ENCODE assay signal across 24 cellular contexts in the genomic region with DNA sequence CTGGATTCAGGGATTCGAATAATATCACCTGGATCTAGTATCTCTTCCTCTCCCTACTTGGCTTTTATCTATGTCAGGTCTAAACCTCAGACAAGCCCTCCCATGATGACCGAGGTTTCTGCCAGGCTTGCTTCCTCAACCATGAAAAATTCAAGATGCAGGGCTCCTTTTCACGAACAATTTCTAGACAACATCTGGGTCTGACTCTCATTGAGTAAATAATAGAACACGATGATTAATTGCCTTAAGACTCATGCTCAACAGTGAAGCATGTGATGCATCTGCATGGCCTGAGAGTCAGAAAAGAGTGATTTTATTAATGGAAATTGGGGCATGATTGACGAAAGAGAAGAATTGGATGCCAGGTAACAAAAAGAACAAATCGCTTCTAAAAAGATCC.
A peak's percentile ranks its signal among the peaks of the same experiment; 100 is the strongest.
DNase-seq lines count a peak whose midpoint lies in the region; ATAC-seq and TF ChIP-seq lines count a peak whose summit lies in the region.
"Had no signal": no experiment of that assay in that cellular context is flagged by ENCODE, and none has a peak within 500 bp of the region (broad histone marks: within the 10 kb centered on the region; RNA-seq: fewer than 3 reads in every experiment).

No MANE protein-coding gene starts in this region.

- in situ Hi-C loops in IMR-90 (cut with MboI; ENCODE audit: low sequenced_read_pairs) (no loop called here), mammary epithelial cell (cut with MboI; ENCODE audit: low sequenced_read_pairs in 2 of 2) (no loop called here)

- H3K23ac ChIP-seq in IMR-90 (ENCODE audit: low read depth, low read length): no peak overlapping the region

- H3K27ac ChIP-seq in IMR-90 (ENCODE audit: insufficient read depth, low read length) (no peak overlapping the region), mammary epithelial cell (ENCODE audit: insufficient read depth, low read depth, low read length) (no peak overlapping the region), sigmoid colon (no peak overlapping the region)
- H3K27ac ChIP-seq: esophagus squamous epithelium had no signal

- no peaks in the 10 kb centered on the region for H3K79me1 ChIP-seq in IMR-90 (ENCODE audit: low read depth in 1 of 2, low read length in 2 of 2)

- H3K9me3 ChIP-seq in IMR-90 (ENCODE audit: control insufficient read depth, insufficient read depth, low read length): no peaks in the 10 kb centered on the region
- H3K9me3 ChIP-seq in mammary epithelial cell (replicated peaks; ENCODE audit: insufficient read depth, low read length): no peaks in the 10 kb centered on the region
- no peaks in the 10 kb centered on the region for H3K9me3 ChIP-seq in sigmoid colon
- H3K9me3 ChIP-seq: Caco-2, esophagus squamous epithelium, HAP-1 had no signal

- no peak overlapping the region for H2AFZ ChIP-seq in IMR-90 (replicated peaks; ENCODE audit: low read length, poor library complexity)
- no peak overlapping the region for H2AFZ ChIP-seq in mammary epithelial cell (ENCODE audit: low read depth, low read length)

- no peak overlapping the region for H2AK5ac ChIP-seq in IMR-90 (ENCODE audit: low read depth, low read length)

- no peak for TF ChIP-seq EP300 in sigmoid colon (IDR thresholded peaks at IDR 0.05)

- H2BK5ac ChIP-seq in IMR-90 (ENCODE audit: low read depth, low read length, poor library complexity, severe bottlenecking): no peak overlapping the region

- intact Hi-C loops in IMR-90 (cut with micrococcal nuclease) (no loop called here), mammary epithelial cell (cut with micrococcal nuclease) (no loop called here), sigmoid colon (cut with DNase I) (no loop called here)

- CTCF ChIA-PET in IMR-90 (lab: Yijun Ruan, JAX) (interaction anchor here (0.8 kb wide), 1 partner anchor 8 kb away, joined by 3 read pairs; no protein-coding TSS in a partner anchor), mammary epithelial cell (lab: Charles Lee; ENCODE audit: low non-redundant PET) (no interaction called here)

- H3K9me1 ChIP-seq in IMR-90 (ENCODE audit: insufficient read depth, low read length): no peaks in the 10 kb centered on the region

- BruUV-seq in IMR-90 (replicated peaks; lab: Mats Ljungman, UMichigan): no TSS peak
- BruUV-seq in mammary epithelial cell (replicated peaks; lab: Mats Ljungman, UMichigan): no TSS peak

- dilution Hi-C loops in IMR-90 (cut with HindIII; ENCODE audit: low sequenced_read_pairs, unreplicated experiment) (no loop called here), mammary epithelial cell (cut with HindIII; ENCODE audit: low sequenced_read_pairs) (no loop called here)

- H2BK15ac ChIP-seq in IMR-90 (ENCODE audit: low read depth, low read length): no peak overlapping the region

- peak; percentile 11 for DNase-seq in AG10803 (ENCODE audit: low read depth)
- DNase-seq in IMR-90: peak; percentile 39
- DNase-seq in mammary epithelial cell: peak; percentile 54
- peak; percentile 45 for DNase-seq in foreskin melanocyte
- no peak for DNase-seq in sigmoid colon
- no peak for DNase-seq in activated effector memory CD4-positive, alpha-beta T cell treated with anti-CD3 and anti-CD28 coated beads, Interleukin-2, amount 50 U/mL, for 16 hours
- DNase-seq in NCI-H2227 treated with DMSO at 0.1 percent for 48 hours (lab: John Stamatoyannopoulos, UW): no peak
- DNase-seq: activated CD8-positive, alpha-beta T cell treated with anti-CD3 and anti-CD28 coated beads, Interleukin-2, amount 10 ng/mL, durations not matched to agents 7 days and 5 days; activated effector memory CD4-positive, alpha-beta T cell treated with Interleukin-2 at 50 U/mL for 16 hours; activated T-cell treated with anti-CD3 and anti-CD28 coated beads for 4 hours; C1 segment of cervical spinal cord; Caco-2; effector memory CD4-positive, alpha-beta T cell; esophagus squamous epithelium; left cardiac atrium; NCI-H1105 treated with DMSO at 0.1 percent for 48 hours; NCI-H2081; NCI-H510A treated with DMSO at 0.1 percent for 48 hours; NK-92 treated with Interleukin-12 subunit alpha and Interleukin-12 subunit beta, amount 100 ng/mL, for 24 hours; stimulated activated CD8-positive, alpha-beta memory T cell treated with anti-CD3 and anti-CD28 coated beads, Interleukin-4, amount 100 ng/mL, for 48 hours; T-helper 17 cell; trophoblast cell had no signal

- no peak overlapping the region for H3K14ac ChIP-seq in IMR-90 (replicated peaks; ENCODE audit: low read depth, low read length)

- no peaks in the 10 kb centered on the region for H4K20me1 ChIP-seq in IMR-90 (ENCODE audit: insufficient read depth, low read length)
- H4K20me1 ChIP-seq in mammary epithelial cell (ENCODE audit: insufficient read depth, low read length): no peaks in the 10 kb centered on the region

- H3K18ac ChIP-seq in IMR-90 (ENCODE audit: low read depth, low read length): no peak overlapping the region

- H2BK20ac ChIP-seq in IMR-90 (ENCODE audit: low read depth, low read length): no peak overlapping the region

- H4K91ac ChIP-seq in IMR-90 (ENCODE audit: insufficient read depth, low read depth, low read length): no peak overlapping the region

- no peaks in the 10 kb centered on the region for H3K79me2 ChIP-seq in mammary epithelial cell (ENCODE audit: insufficient read depth, low read length)

- TF ChIP-seq RAD21 in IMR-90 (IDR thresholded peaks at IDR 0.05; ENCODE audit: low read length): no peak

- no peak overlapping the region for H2BK120ac ChIP-seq in IMR-90 (ENCODE audit: low read depth, low read length)

- POLR2A ChIA-PET in IMR-90 (lab: Charles Lee; ENCODE audit: unreplicated experiment): no interaction called here

- H3K4me3 ChIP-seq in AG10803 (ENCODE audit: low read length) (no peak overlapping the region), IMR-90 (ENCODE audit: insufficient read depth, low read depth, low read length) (no peak overlapping the region), mammary epithelial cell (replicated peaks in 1 of 3; ENCODE audit: insufficient read depth in 1 of 3, low read depth in 2 of 3, low read length in 3 of 3) (no peak overlapping the region), sigmoid colon (no peak overlapping the region)
- H3K4me3 ChIP-seq: esophagus squamous epithelium, HAP-1 had no signal

- H3K9ac ChIP-seq in IMR-90 (ENCODE audit: low read depth, low read length) (no peak overlapping the region), mammary epithelial cell (ENCODE audit: insufficient read depth, low read length) (no peak overlapping the region)

- no peak overlapping the region for H3K56ac ChIP-seq in IMR-90 (ENCODE audit: extremely low read depth, insufficient read depth, low read length)

- no peak for ATAC-seq in IMR-90 (ENCODE audit: low read depth)
- ATAC-seq in GM19467 (IDR thresholded peaks at IDR 0.05; ENCODE audit: unreplicated experiment): no peak
- ATAC-seq: activated CD8-positive, alpha-beta T cell treated with anti-CD3 and anti-CD28 coated beads, Interleukin-2, amount 10 ng/mL, durations not matched to agents 7 days and 5 days; left cardiac atrium; T-helper 17 cell had no signal

- TF ChIP-seq CTCF in AG10803 (conservative IDR thresholded peaks at IDR 0.05; ENCODE audit: low read length) (no peak), IMR-90 (conservative IDR thresholded peaks at IDR 0.05; ENCODE audit: low read depth, low read length) (no peak), mammary epithelial cell (conservative IDR thresholded peaks at IDR 0.05 in 1 of 2, IDR thresholded peaks at IDR 0.05 in 1 of 2; ENCODE audit: extremely low read depth in 1 of 2, insufficient read depth in 1 of 2, low read depth in 1 of 2, low read length in 2 of 2) (no peak), sigmoid colon (IDR thresholded peaks at IDR 0.05) (no peak)

- H3K27me3 ChIP-seq in IMR-90 (ENCODE audit: control insufficient read depth, insufficient read depth, low read length) (no peaks in the 10 kb centered on the region), mammary epithelial cell (ENCODE audit: insufficient read depth, low read length) (no peaks in the 10 kb centered on the region), sigmoid colon (no peaks in the 10 kb centered on the region)
- H3K27me3 ChIP-seq: esophagus squamous epithelium had no signal

- H3K4me2 ChIP-seq in IMR-90 (ENCODE audit: low read depth, low read length): no peak overlapping the region
- no peak overlapping the region for H3K4me2 ChIP-seq in mammary epithelial cell (ENCODE audit: insufficient read depth, low read depth, low read length)

- no peak overlapping the region for H4K8ac ChIP-seq in IMR-90 (ENCODE audit: low read depth in 2 of 2, low read length in 2 of 2)

- WGBS in IMR-90 (ENCODE audit: extremely low coverage in 2 of 2, insufficient read length in 1 of 2), 2 experiments: 82% methylated on average over 3 of the region's 6 CpGs; no CpG with 5 or more reads in 1 of the 2 experiments
- WGBS in mammary epithelial cell (ENCODE audit: low coverage, missing lambda C conversion rate): 86% methylated on average over 6 of the region's 6 CpGs
- 66 to 92% methylated on average over 6 of the region's 6 CpGs for WGBS in sigmoid colon, 2 donors

- H3K4ac ChIP-seq in IMR-90 (ENCODE audit: low read depth, low read length): no peak overlapping the region

- no peak overlapping the region for H4K5ac ChIP-seq in IMR-90 (ENCODE audit: low read depth, low read length)

- H3K36me3 ChIP-seq in IMR-90 (ENCODE audit: control insufficient read depth, insufficient read depth, low read length) (no peaks in the 10 kb centered on the region), mammary epithelial cell (ENCODE audit: insufficient read depth, low read length) (no peaks in the 10 kb centered on the region), sigmoid colon (no peaks in the 10 kb centered on the region)
- H3K36me3 ChIP-seq: esophagus squamous epithelium, HAP-1 had no signal

- no peak overlapping the region for H2AK9ac ChIP-seq in IMR-90 (replicated peaks; ENCODE audit: low read depth, low read length, poor library complexity)

- no peaks in the 10 kb centered on the region for H3K4me1 ChIP-seq in IMR-90 (ENCODE audit: control insufficient read depth, insufficient read depth, low read length)
- peaks cover 7% of the 10 kb centered on the region for H3K4me1 ChIP-seq in mammary epithelial cell (ENCODE audit: insufficient read depth, low read length)
- H3K4me1 ChIP-seq in sigmoid colon: no peaks in the 10 kb centered on the region
- H3K4me1 ChIP-seq: HAP-1 had no signal

- TF ChIP-seq POLR2A in IMR-90 (IDR thresholded peaks at IDR 0.05; ENCODE audit: low read depth, low read length) (no peak), sigmoid colon (IDR thresholded peaks at IDR 0.05) (no peak)

TF ChIP-seq in IMR-90, 13 proteins besides CTCF, POLR2A, EP300 and RAD21 (continues in another document):
- TF ChIP-seq RFX5 (IDR thresholded peaks at IDR 0.05; ENCODE audit: low read depth, low read length): no peak
- TF ChIP-seq CHD1 (IDR thresholded peaks at IDR 0.05; ENCODE audit: low read depth, low read length): no peak
- TF ChIP-seq FOS (IDR thresholded peaks at IDR 0.05; ENCODE audit: low read depth, low read length): no peak
- no peak for TF ChIP-seq RCOR1 (IDR thresholded peaks at IDR 0.05; ENCODE audit: insufficient replicate concordance, low read length)
- TF ChIP-seq MAFK (IDR thresholded peaks at IDR 0.05; ENCODE audit: low read depth, low read length): no peak
- no peak for TF ChIP-seq CEBPB (IDR thresholded peaks at IDR 0.05; ENCODE audit: low read depth, low read length)
- no peak for TF ChIP-seq SMC3 (IDR thresholded peaks at IDR 0.05; ENCODE audit: low read depth, low read length)
- no peak for TF ChIP-seq BHLHE40 (IDR thresholded peaks at IDR 0.05; ENCODE audit: low read depth, low read length)

Comparison
In these comparisons a context has a peak if more than half of its experiments do, and no peak if none do; other contexts are left out.
1. DNase-seq: peak in AG10803 (single experiment), IMR-90 (single experiment), mammary epithelial cell (single experiment) and foreskin melanocyte (single experiment); none in sigmoid colon (single experiment), activated effector memory CD4-positive, alpha-beta T cell treated with anti-CD3 and anti-CD28 coated beads, Interleukin-2, amount 50 U/mL, for 16 hours (single experiment) and NCI-H2227 treated with DMSO at 0.1 percent for 48 hours (single experiment).